In genomic region chr6:47310131-47310480, GRCh38 we compare ENCODE assay signal across 1 cellular context.
TF ChIP-seq lines count a peak whose summit lies in the region.

No MANE protein-coding gene starts in this region.

TF ChIP-seq in HCT116, 20 proteins besides CTCF, POLR2A, EP300 and RAD21 (continued from another document):
- TF ChIP-seq TCF7L2 (IDR thresholded peaks at IDR 0.05; ENCODE audit: borderline replicate concordance, extremely low read depth, insufficient read depth, insufficient read length): no peak
- TF ChIP-seq, protein P1, sequence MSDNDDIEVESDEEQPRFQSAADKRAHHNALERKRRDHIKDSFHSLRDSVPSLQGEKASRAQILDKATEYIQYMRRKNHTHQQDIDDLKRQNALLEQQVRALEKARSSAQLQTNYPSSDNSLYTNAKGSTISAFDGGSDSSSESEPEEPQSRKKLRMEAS (IDR thresholded peaks at IDR 0.05): no peak
- TF ChIP-seq SIN3A (IDR thresholded peaks at IDR 0.05; ENCODE audit: low read depth): no peak
- TF ChIP-seq JUND (IDR thresholded peaks at IDR 0.05): no peak
- no peak for TF ChIP-seq ELF1 (IDR thresholded peaks at IDR 0.05; ENCODE audit: borderline replicate concordance, low read depth)
- TF ChIP-seq CEBPB (IDR thresholded peaks at IDR 0.05; ENCODE audit: low read depth): no peak
- no peak for TF ChIP-seq ZFX (IDR thresholded peaks at IDR 0.05)
- no peak for TF ChIP-seq POLR2AphosphoS5 (IDR thresholded peaks at IDR 0.05; ENCODE audit: low read depth, low read length)
- TF ChIP-seq CBX3 (IDR thresholded peaks at IDR 0.05; ENCODE audit: low read depth): no peak
